ENCODE assay signal across 1 cellular context in the genomic region with DNA sequence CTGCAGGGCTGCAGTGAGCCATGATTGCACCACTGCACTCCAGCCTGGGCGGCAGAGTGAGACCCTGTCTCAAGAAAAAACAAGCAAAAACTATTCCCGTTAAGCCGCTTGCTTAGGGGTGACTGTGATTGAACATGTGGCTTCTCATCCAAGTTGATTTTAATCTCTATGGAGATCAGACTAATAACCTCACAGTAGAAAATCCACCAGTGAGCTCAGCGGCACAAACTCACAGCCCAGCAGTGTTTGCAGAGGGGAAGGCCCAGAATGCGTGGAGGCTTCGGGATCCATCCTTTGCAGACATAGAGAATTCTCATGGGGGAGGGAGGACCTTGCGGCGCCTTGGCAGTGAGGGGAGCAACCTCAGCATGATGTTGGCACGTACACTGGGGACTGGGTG.
TF ChIP-seq lines count a peak whose summit lies in the region.

No MANE protein-coding gene starts in this region.

TF ChIP-seq in GM23338, 12 proteins besides CTCF, POLR2A, EP300 and RAD21 (continued from another document):
- TF ChIP-seq, protein P1, sequence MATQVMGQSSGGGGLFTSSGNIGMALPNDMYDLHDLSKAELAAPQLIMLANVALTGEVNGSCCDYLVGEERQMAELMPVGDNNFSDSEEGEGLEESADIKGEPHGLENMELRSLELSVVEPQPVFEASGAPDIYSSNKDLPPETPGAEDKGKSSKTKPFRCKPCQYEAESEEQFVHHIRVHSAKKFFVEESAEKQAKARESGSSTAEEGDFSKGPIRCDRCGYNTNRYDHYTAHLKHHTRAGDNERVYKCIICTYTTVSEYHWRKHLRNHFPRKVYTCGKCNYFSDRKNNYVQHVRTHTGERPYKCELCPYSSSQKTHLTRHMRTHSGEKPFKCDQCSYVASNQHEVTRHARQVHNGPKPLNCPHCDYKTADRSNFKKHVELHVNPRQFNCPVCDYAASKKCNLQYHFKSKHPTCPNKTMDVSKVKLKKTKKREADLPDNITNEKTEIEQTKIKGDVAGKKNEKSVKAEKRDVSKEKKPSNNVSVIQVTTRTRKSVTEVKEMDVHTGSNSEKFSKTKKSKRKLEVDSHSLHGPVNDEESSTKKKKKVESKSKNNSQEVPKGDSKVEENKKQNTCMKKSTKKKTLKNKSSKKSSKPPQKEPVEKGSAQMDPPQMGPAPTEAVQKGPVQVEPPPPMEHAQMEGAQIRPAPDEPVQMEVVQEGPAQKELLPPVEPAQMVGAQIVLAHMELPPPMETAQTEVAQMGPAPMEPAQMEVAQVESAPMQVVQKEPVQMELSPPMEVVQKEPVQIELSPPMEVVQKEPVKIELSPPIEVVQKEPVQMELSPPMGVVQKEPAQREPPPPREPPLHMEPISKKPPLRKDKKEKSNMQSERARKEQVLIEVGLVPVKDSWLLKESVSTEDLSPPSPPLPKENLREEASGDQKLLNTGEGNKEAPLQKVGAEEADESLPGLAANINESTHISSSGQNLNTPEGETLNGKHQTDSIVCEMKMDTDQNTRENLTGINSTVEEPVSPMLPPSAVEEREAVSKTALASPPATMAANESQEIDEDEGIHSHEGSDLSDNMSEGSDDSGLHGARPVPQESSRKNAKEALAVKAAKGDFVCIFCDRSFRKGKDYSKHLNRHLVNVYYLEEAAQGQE (IDR thresholded peaks at IDR 0.05; ENCODE audit: unreplicated experiment) = no peak
- TF ChIP-seq CREB1 (CRISPR knock-in tag; IDR thresholded peaks at IDR 0.05; ENCODE audit: low read depth) = no peak
- no peak for TF ChIP-seq ZNF114 (CRISPR knock-in tag; IDR thresholded peaks at IDR 0.05)
- no peak for TF ChIP-seq POLR2AphosphoS5 (IDR thresholded peaks at IDR 0.05; ENCODE audit: low read depth)
- no peak for TF ChIP-seq JUNB (IDR thresholded peaks at IDR 0.05; ENCODE audit: unreplicated experiment)
- TF ChIP-seq, protein P2, sequence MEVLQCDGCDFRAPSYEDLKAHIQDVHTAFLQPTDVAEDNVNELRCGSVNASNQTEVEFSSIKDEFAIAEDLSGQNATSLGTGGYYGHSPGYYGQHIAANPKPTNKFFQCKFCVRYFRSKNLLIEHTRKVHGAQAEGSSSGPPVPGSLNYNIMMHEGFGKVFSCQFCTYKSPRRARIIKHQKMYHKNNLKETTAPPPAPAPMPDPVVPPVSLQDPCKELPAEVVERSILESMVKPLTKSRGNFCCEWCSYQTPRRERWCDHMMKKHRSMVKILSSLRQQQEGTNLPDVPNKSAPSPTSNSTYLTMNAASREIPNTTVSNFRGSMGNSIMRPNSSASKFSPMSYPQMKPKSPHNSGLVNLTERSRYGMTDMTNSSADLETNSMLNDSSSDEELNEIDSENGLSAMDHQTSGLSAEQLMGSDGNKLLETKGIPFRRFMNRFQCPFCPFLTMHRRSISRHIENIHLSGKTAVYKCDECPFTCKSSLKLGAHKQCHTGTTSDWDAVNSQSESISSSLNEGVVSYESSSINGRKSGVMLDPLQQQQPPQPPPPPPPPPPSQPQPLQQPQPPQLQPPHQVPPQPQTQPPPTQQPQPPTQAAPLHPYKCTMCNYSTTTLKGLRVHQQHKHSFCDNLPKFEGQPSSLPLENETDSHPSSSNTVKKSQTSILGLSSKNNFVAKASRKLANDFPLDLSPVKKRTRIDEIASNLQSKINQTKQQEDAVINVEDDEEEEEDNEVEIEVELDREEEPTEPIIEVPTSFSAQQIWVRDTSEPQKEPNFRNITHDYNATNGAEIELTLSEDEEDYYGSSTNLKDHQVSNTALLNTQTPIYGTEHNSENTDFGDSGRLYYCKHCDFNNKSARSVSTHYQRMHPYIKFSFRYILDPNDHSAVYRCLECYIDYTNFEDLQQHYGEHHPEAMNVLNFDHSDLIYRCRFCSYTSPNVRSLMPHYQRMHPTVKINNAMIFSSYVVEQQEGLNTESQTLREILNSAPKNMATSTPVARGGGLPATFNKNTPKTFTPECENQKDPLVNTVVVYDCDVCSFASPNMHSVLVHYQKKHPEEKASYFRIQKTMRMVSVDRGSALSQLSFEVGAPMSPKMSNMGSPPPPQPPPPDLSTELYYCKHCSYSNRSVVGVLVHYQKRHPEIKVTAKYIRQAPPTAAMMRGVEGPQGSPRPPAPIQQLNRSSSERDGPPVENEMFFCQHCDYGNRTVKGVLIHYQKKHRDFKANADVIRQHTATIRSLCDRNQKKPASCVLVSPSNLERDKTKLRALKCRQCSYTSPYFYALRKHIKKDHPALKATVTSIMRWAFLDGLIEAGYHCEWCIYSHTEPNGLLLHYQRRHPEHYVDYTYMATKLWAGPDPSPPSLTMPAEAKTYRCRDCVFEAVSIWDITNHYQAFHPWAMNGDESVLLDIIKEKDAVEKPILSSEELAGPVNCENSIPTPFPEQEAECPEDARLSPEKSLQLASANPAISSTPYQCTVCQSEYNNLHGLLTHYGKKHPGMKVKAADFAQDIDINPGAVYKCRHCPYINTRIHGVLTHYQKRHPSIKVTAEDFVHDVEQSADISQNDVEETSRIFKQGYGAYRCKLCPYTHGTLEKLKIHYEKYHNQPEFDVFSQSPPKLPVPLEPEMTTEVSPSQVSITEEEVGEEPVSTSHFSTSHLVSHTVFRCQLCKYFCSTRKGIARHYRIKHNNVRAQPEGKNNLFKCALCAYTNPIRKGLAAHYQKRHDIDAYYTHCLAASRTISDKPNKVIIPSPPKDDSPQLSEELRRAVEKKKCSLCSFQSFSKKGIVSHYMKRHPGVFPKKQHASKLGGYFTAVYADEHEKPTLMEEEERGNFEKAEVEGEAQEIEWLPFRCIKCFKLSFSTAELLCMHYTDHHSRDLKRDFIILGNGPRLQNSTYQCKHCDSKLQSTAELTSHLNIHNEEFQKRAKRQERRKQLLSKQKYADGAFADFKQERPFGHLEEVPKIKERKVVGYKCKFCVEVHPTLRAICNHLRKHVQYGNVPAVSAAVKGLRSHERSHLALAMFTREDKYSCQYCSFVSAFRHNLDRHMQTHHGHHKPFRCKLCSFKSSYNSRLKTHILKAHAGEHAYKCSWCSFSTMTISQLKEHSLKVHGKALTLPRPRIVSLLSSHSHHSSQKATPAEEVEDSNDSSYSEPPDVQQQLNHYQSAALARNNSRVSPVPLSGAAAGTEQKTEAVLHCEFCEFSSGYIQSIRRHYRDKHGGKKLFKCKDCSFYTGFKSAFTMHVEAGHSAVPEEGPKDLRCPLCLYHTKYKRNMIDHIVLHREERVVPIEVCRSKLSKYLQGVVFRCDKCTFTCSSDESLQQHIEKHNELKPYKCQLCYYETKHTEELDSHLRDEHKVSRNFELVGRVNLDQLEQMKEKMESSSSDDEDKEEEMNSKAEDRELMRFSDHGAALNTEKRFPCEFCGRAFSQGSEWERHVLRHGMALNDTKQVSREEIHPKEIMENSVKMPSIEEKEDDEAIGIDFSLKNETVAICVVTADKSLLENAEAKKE (CRISPR knock-in tag; IDR thresholded peaks at IDR 0.05) = no peak
- TF ChIP-seq STAT1 (IDR thresholded peaks at IDR 0.05; ENCODE audit: unreplicated experiment) = no peak
- no peak for TF ChIP-seq EZH2 (IDR thresholded peaks at IDR 0.05; ENCODE audit: low read depth, unreplicated experiment)
- no peak for TF ChIP-seq EZH2phosphoT487 (IDR thresholded peaks at IDR 0.05; ENCODE audit: unreplicated experiment)
- TF ChIP-seq ZNF331 (CRISPR knock-in tag; IDR thresholded peaks at IDR 0.05; ENCODE audit: low read depth) = no peak
